8 cellular contexts compared by ENCODE assay signal in the genomic region with DNA sequence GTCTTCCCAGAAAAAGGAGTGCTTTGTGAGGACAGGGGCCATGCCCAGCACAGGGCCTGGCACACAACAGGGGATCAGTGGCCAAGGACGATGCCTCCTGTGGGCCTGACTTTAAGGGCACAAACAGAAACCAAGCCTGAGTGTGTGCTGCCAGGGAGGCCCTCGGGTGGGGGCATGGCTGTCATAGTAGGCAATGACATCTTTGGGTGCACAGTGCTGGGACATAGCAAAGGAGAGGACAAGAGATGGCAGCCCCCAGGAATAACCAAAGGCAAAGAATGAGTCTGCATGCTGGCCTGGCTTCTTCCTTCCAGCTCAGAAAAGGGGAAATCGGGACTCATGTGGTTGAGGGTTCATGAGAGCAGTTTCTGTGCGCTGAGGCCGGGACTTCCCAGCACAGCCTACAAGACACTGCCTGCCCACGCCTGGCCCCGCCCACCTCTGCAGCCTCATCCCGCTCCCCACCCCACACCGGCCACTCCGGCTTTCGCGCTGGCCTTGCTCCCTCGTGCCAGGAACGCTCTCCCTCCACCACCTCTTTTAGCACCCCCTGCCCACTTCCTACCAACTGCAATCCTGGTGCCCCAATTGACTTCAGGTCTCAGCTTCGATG. TPM values are rescaled to one million over a fixed set of nuclear protein-coding genes. Genes with fewer than 3 reads are reported as not detected.
A peak's percentile ranks its signal among the peaks of the same experiment; 100 is the strongest.
DNase-seq lines count a peak whose midpoint lies in the region; ATAC-seq, FAIRE-seq and TF ChIP-seq lines count a peak whose summit lies in the region.

No MANE protein-coding gene starts in this region.

- H2BK20ac ChIP-seq in H9 (ENCODE audit: low read depth, low read length, poor library complexity, severe bottlenecking) = no peak overlapping the region

- H3K36me3 Mint-ChIP-seq in H9 (ENCODE audit: insufficient read depth in 1 of 3, low read depth in 3 of 3) (no peaks in the 10 kb centered on the region), T-cell (no peaks in the 10 kb centered on the region)

- H3K4me3 Mint-ChIP-seq in H9 = peak overlapping the region; percentile 21 to 89; a peak in 4 of 5 replicates
- peak overlapping the region in 2 of 3 donors; percentile 9 to 96 for H3K4me3 Mint-ChIP-seq in T-cell

- H3K79me2 ChIP-seq in H9 (ENCODE audit: insufficient read depth, low read length) = no peaks in the 10 kb centered on the region

- H3K36me3 ChIP-seq in kidney (ENCODE audit: control insufficient read depth in 1 of 2, insufficient read depth in 2 of 2, low read length in 2 of 2) = no peaks in the 10 kb centered on the region

- no peak overlapping the region for H3K56ac ChIP-seq in H9 (ENCODE audit: insufficient read length, low read depth, low read length)

- H3K27ac Mint-ChIP-seq in H9 (peak overlapping the region in 1 of 3 experiments; percentile 56; a peak in 1 of 7 replicates), T-cell (peak overlapping the region in 1 of 2 donors; percentile 31)

- H3K4me1 ChIP-seq in H9 (ENCODE audit: insufficient read depth, low read length) (0 out of 2 replicates have a peak, but pooled peaks cover 2% of the 10 kb centered on the region), kidney (ENCODE audit: control insufficient read depth in 1 of 2, insufficient read depth in 1 of 2, low read depth in 1 of 2, low read length in 2 of 2) (peaks cover 0 to 6% of the 10 kb centered on the region in 2 donors)

- no peak overlapping the region for H2BK120ac ChIP-seq in H9 (ENCODE audit: low read depth, low read length, poor library complexity, severe bottlenecking)

- POLR2A ChIA-PET in T-cell (lab: Charles Lee) = no interaction called here

- TF ChIP-seq CTCF in H9 (conservative IDR thresholded peaks at IDR 0.05) = no peak
- no peak for TF ChIP-seq CTCF in kidney (IDR thresholded peaks at IDR 0.05; ENCODE audit: borderline replicate concordance, extremely low read depth, insufficient read depth)

- H3K9me3 Mint-ChIP-seq in H9 = peaks cover 0 to 4% of the 10 kb centered on the region in 2 experiments; a peak in 3 of 5 replicates
- no peaks in the 10 kb centered on the region for H3K9me3 Mint-ChIP-seq in T-cell

- no peak overlapping the region for H3K4ac ChIP-seq in H9 (ENCODE audit: low read depth, low read length)

- H3K27me3 Mint-ChIP-seq in H9 (ENCODE audit: low read depth) (peaks cover 88% of the 10 kb centered on the region), T-cell (peaks cover 73 to 83% of the 10 kb centered on the region in 2 donors)

- H3K23me2 ChIP-seq in H9 (ENCODE audit: insufficient read length, low read depth, low read length, poor library complexity, severe bottlenecking) = no peaks in the 10 kb centered on the region

- no peak overlapping the region for H3K4me3 ChIP-seq in kidney (ENCODE audit: low read length in 2 of 2)

- H2AFZ ChIP-seq in H9 (ENCODE audit: low read length) = no peak overlapping the region

- H3K27ac ChIP-seq in H9 (ENCODE audit: insufficient read length, low read depth, low read length) (no peak overlapping the region), kidney (ENCODE audit: low read depth in 2 of 2, low read length in 2 of 2) (no peak overlapping the region)

- H4K91ac ChIP-seq in H9 (ENCODE audit: insufficient read length, low read depth, low read length) = no peak overlapping the region

- no peak overlapping the region for H2AK5ac ChIP-seq in H9 (ENCODE audit: insufficient read length, low read length)

- no peak overlapping the region for H2BK5ac ChIP-seq in H9 (ENCODE audit: insufficient read length, low read length)

- H3K9me3 ChIP-seq in H9 (ENCODE audit: control insufficient read depth, low read depth, low read length) (no peaks in the 10 kb centered on the region), kidney (ENCODE audit: control insufficient read depth in 1 of 2, low read length in 2 of 2) (no peaks in the 10 kb centered on the region)

- no peak for FAIRE-seq in kidney (lab: Jason Lieb, UNC)

- H2BK15ac ChIP-seq in H9 (ENCODE audit: low read depth, low read length) = no peak overlapping the region

- H4K20me1 ChIP-seq in H9 (ENCODE audit: control insufficient read depth, insufficient read depth, insufficient read length) = no peaks in the 10 kb centered on the region

- H2BK12ac ChIP-seq in H9 (ENCODE audit: insufficient read length, low read depth, low read length) = no peak overlapping the region

- no peak overlapping the region for H3K9ac ChIP-seq in H9 (ENCODE audit: extremely low read depth, insufficient read length, low read length)
- no peak overlapping the region for H3K9ac ChIP-seq in kidney (ENCODE audit: low read length in 2 of 2)

- ATAC-seq in GM18505 (IDR thresholded peaks at IDR 0.05; ENCODE audit: unreplicated experiment) (no peak), T-cell (replicated peaks in 1 of 4) (peak in 2 of 4 experiments; percentile 21 to 48)

- CTCF ChIA-PET in T-cell (lab: Charles Lee) = interaction anchor here in 1 of 2 donors (0.5 kb wide), 1 partner anchor 710 kb away, joined by 4 read pairs; no protein-coding TSS in a partner anchor

- no peak overlapping the region for H4K5ac ChIP-seq in H9 (ENCODE audit: insufficient read length, low read depth, low read length)

- H3K14ac ChIP-seq in H9 (ENCODE audit: insufficient read depth, low read length) = no peak overlapping the region

- H4K8ac ChIP-seq in H9 (replicated peaks; ENCODE audit: insufficient read length, low read depth, low read length) = no peak overlapping the region

- peak; percentile 30 for TF ChIP-seq POLR2A in GM18505 (IDR thresholded peaks at IDR 0.05; ENCODE audit: borderline replicate concordance, extremely low read depth, insufficient read depth, insufficient read length)

- H3K4me2 ChIP-seq in H9 (ENCODE audit: insufficient read depth, insufficient read length, low read length) = no peak overlapping the region

- H3K4me1 Mint-ChIP-seq in H9 (peaks cover 19 to 46% of the 10 kb centered on the region in 2 experiments), T-cell (peaks cover 31 to 38% (median 33%) of the 10 kb centered on the region in 3 donors)

- no CpG with 5 or more reads among the region's 15 CpGs for WGBS in H9 (ENCODE audit: extremely low coverage, insufficient read length, low lambda C conversion rate)

- H3K27me3 ChIP-seq in H9 (ENCODE audit: insufficient read depth, low read length) = peaks cover 76% of the 10 kb centered on the region

- no peak overlapping the region for H3T11ph ChIP-seq in H9 (ENCODE audit: low read length)

- DNase-seq in H9 (peak; percentile 54), T-cell (peak in 1 of 34 experiments; percentile 12), kidney (peak; percentile 79), SK-N-DZ (ENCODE audit: low spot score) (no peak), middle frontal gyrus (ENCODE audit: extremely low spot score, low spot score) (no peak), hepatic stellate cell (ENCODE audit: low spot score) (no peak)
- no peak for DNase-seq in stimulated activated naive CD4-positive, alpha-beta T cell treated with Interleukin-2 at 50 U/mL for 16 hours (lab: John Stamatoyannopoulos, UW)

- intact Hi-C loops in kidney (cut with DNase I) = no loop called here

- H3K18ac ChIP-seq in H9 (ENCODE audit: insufficient read length, low read depth, low read length) = no peak overlapping the region

- no peak overlapping the region for H3K23ac ChIP-seq in H9 (ENCODE audit: insufficient read length, low read depth, low read length)

- no peaks in the 10 kb centered on the region for H3K79me1 ChIP-seq in H9 (ENCODE audit: insufficient read depth, low read depth, low read length, poor library complexity, severe bottlenecking)

RNA-seq across cellular contexts. Expression of a gene that starts 13.8 kb away (rescaled TPM):
- total RNA-seq in H9 (2021) = not detected in 2 replicates
- total RNA-seq in T-cell = not detected
- total RNA-seq in kidney = not detected
- polyA plus RNA-seq in kidney (ENCODE audit: insufficient read depth, low read depth, low replicate concordance) = not detected
- polyA plus RNA-seq in SK-N-DZ (2014; cell fraction: cytosol; rRNA removed) = 3.8 and 5.2 TPM in 2 replicates
- polyA plus RNA-seq in SK-N-DZ (2014; cell fraction: nucleus; rRNA removed) = 2.3 and 3.3 TPM in 2 replicates

Comparison
In these comparisons a context has a peak if more than half of its experiments do, and no peak if none do; other contexts are left out.
1. DNase-seq: peak in H9 (single experiment) and kidney (single experiment); none in stimulated activated naive CD4-positive, alpha-beta T cell treated with Interleukin-2 at 50 U/mL for 16 hours (single experiment), SK-N-DZ (single experiment), middle frontal gyrus (single experiment) and hepatic stellate cell (single experiment).